ENCODE assay signal across 8 cellular contexts in the genomic region with DNA sequence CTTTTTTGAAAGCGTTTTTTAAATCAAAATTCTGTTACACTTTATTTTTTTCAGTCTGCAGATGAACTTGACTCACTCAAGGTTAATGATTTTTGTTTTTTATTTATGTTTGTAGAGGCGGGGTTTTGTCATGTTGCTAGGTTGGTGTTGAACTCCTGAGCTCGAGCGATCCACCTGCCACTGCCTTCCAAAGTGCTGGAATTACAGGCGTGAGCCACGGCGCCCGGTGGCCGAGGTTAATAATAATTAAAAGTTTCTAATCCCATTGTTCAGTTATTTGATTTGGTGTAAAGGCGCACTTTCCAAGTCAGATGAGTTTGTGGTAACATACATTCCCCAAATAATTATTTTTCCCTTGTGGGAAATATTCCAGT. TPM values are rescaled to one million over a fixed set of nuclear protein-coding genes. Genes with fewer than 3 reads are reported as not detected.
DNase-seq lines count a peak whose midpoint lies in the region; ATAC-seq, FAIRE-seq and TF ChIP-seq lines count a peak whose summit lies in the region.

No MANE protein-coding gene starts in this region.

- peaks cover 5% of the 10 kb centered on the region for H3K27me3 Mint-ChIP-seq in activated CD4-positive, alpha-beta T cell treated with anti-CD3 and anti-CD28 coated beads, Interleukin-2, amount 10 ng/mL, durations not matched to agents 24 days and 14 days
- no peaks in the 10 kb centered on the region for H3K27me3 Mint-ChIP-seq in activated naive CD8-positive, alpha-beta T cell treated with anti-CD3 and anti-CD28 coated beads for 36 hours

- TF ChIP-seq CTCF in kidney (IDR thresholded peaks at IDR 0.05; ENCODE audit: borderline replicate concordance, extremely low read depth, insufficient read depth), result no peak
- TF ChIP-seq CTCF in thoracic aorta (IDR thresholded peaks at IDR 0.05), result no peak

- H3K9me3 Mint-ChIP-seq in activated CD4-positive, alpha-beta T cell treated with anti-CD3 and anti-CD28 coated beads, Interleukin-2, amount 10 ng/mL, durations not matched to agents 24 days and 14 days, result no peaks in the 10 kb centered on the region
- H3K9me3 Mint-ChIP-seq in activated naive CD8-positive, alpha-beta T cell treated with anti-CD3 and anti-CD28 coated beads for 36 hours, result peaks cover 2% of the 10 kb centered on the region

- no peak for ATAC-seq in thoracic aorta (ENCODE audit: insufficient number of reproducible peaks, low FRiP score, low read depth)

- no peaks in the 10 kb centered on the region for H3K27me3 ChIP-seq in thoracic aorta (replicated peaks; ENCODE audit: insufficient read depth)

- peaks cover 0 to 6% of the 10 kb centered on the region in 2 donors for H3K36me3 ChIP-seq in kidney (ENCODE audit: control insufficient read depth in 1 of 2, insufficient read depth in 2 of 2, low read length in 2 of 2)
- H3K36me3 ChIP-seq in thoracic aorta, result no peaks in the 10 kb centered on the region

- intact Hi-C loops in activated CD4-positive, alpha-beta T cell treated with anti-CD3 and anti-CD28 coated beads, Interleukin-2, amount 10 ng/mL, durations not matched to agents 24 days and 14 days (cut with micrococcal nuclease), result loop anchor here (1.0 to 5.0 kb wide), 6 partner anchors 75 to 1972 kb away; a partner anchor contains a TSS
- intact Hi-C loops in kidney (cut with DNase I), result no loop called here

- H3K27ac ChIP-seq in kidney (ENCODE audit: low read depth in 2 of 2, low read length in 2 of 2) (peak overlapping the region; percentile 99 to 100), thoracic aorta (peak overlapping the region; percentile 100)

- H3K4me1 ChIP-seq in kidney (ENCODE audit: control insufficient read depth in 1 of 2, insufficient read depth in 1 of 2, low read depth in 1 of 2, low read length in 2 of 2), result peaks cover 9 to 12% of the 10 kb centered on the region in 2 donors
- peaks cover 19 to 42% of the 10 kb centered on the region in 2 donors for H3K4me1 ChIP-seq in thoracic aorta (ENCODE audit: control insufficient read depth in 1 of 2, low read depth in 2 of 2)

- peaks cover 40% of the 10 kb centered on the region for H3K4me1 Mint-ChIP-seq in activated CD4-positive, alpha-beta T cell treated with anti-CD3 and anti-CD28 coated beads, Interleukin-2, amount 10 ng/mL, durations not matched to agents 24 days and 14 days
- H3K4me1 Mint-ChIP-seq in activated naive CD8-positive, alpha-beta T cell treated with anti-CD3 and anti-CD28 coated beads for 36 hours, result peaks cover 53% of the 10 kb centered on the region

- peak overlapping the region; percentile 70 to 74 for H3K4me3 ChIP-seq in kidney (ENCODE audit: low read length in 2 of 2)
- peak overlapping the region; percentile 97 for H3K4me3 ChIP-seq in thoracic aorta

- peak overlapping the region; percentile 89 to 96 for H3K9ac ChIP-seq in kidney (ENCODE audit: low read length in 2 of 2)

- H3K9me3 ChIP-seq in kidney (ENCODE audit: control insufficient read depth in 1 of 2, low read length in 2 of 2) (no peaks in the 10 kb centered on the region), thoracic aorta (no peaks in the 10 kb centered on the region)

- DNase-seq in activated CD4-positive, alpha-beta T cell treated with anti-CD3 and anti-CD28 coated beads, Interleukin-2, amount 10 ng/mL, durations not matched to agents 24 days and 14 days, result no peak
- no peak for DNase-seq in activated CD4-positive, alpha-beta T cell treated with anti-CD3 and anti-CD28 coated beads, Interleukin-2, amount 50 U/mL, for 1 hour
- DNase-seq in activated naive CD8-positive, alpha-beta T cell treated with anti-CD3 and anti-CD28 coated beads for 36 hours, result no peak
- no peak for DNase-seq in kidney
- DNase-seq in thoracic aorta (ENCODE audit: low spot score), result no peak
- no peak for DNase-seq in COLO829 (ENCODE audit: low spot score)
- DNase-seq in HUDEP-2 (lab: John Stamatoyannopoulos, UW; ENCODE audit: unreplicated experiment in 76 of 76), result no peak
- no peak for DNase-seq in germinal center (ENCODE audit: low spot score)

- H3K4me3 Mint-ChIP-seq in activated CD4-positive, alpha-beta T cell treated with anti-CD3 and anti-CD28 coated beads, Interleukin-2, amount 10 ng/mL, durations not matched to agents 24 days and 14 days, result peak overlapping the region; percentile 95
- H3K4me3 Mint-ChIP-seq in activated naive CD8-positive, alpha-beta T cell treated with anti-CD3 and anti-CD28 coated beads for 36 hours, result peak overlapping the region; percentile 90

- H3K36me3 Mint-ChIP-seq in activated CD4-positive, alpha-beta T cell treated with anti-CD3 and anti-CD28 coated beads, Interleukin-2, amount 10 ng/mL, durations not matched to agents 24 days and 14 days (ENCODE audit: low read depth), result peaks cover 28% of the 10 kb centered on the region
- peaks cover 16% of the 10 kb centered on the region for H3K36me3 Mint-ChIP-seq in activated naive CD8-positive, alpha-beta T cell treated with anti-CD3 and anti-CD28 coated beads for 36 hours

- no peak for FAIRE-seq in kidney (lab: Jason Lieb, UNC)

- peak overlapping the region; percentile 99 for H3K27ac Mint-ChIP-seq in activated CD4-positive, alpha-beta T cell treated with anti-CD3 and anti-CD28 coated beads, Interleukin-2, amount 10 ng/mL, durations not matched to agents 24 days and 14 days
- H3K27ac Mint-ChIP-seq in activated naive CD8-positive, alpha-beta T cell treated with anti-CD3 and anti-CD28 coated beads for 36 hours, result peak overlapping the region; percentile 98

RNA-seq across cellular contexts. Expression of a gene that starts 1.2 kb away (rescaled TPM):
- 74.2 and 80.6 TPM in 2 replicates for total RNA-seq in activated CD4-positive, alpha-beta T cell treated with anti-CD3 and anti-CD28 coated beads, Interleukin-2, amount 10 ng/mL, durations not matched to agents 24 days and 14 days
- total RNA-seq in activated naive CD8-positive, alpha-beta T cell treated with anti-CD3 and anti-CD28 coated beads for 36 hours, result 10 to 100 TPM; 58.0 to 58.5 TPM
- total RNA-seq in kidney, result 40.4 TPM
- polyA plus RNA-seq in kidney (ENCODE audit: insufficient read depth, low read depth, low replicate concordance), result 7.1 TPM
- total RNA-seq in thoracic aorta, result 100 to 1,000 TPM in 1 of 2 donors, 10 to 100 TPM in 1; 17.7 to 108 TPM
